In the genomic region with DNA sequence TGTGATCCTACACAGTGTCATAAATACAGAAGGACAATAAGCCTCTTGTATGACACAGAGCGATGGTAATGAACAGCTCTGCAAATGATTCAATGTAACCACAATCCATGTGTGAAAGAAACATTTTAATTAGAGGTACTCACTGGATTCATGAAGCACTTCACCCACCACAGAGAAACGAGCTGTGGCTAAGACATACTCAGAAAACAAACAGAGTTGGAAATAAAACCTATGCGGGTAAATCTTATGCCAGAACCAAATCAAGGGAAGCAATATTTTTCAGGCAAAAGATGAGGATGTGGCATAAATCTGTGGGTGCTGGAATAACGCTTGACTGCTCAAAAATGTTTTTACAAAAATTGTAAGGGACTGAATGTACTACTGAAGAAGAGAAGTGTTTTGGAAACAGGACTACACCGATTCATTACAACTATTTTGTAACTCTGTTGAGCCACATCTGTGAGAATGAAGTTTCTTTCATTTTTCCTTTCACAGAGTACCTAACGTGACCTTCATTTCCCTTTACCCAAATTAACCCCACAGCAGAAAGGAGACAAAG, we compare ENCODE assay signal across 8 cellular contexts.
DNase-seq lines count a peak whose midpoint lies in the region; ATAC-seq and TF ChIP-seq lines count a peak whose summit lies in the region.

No MANE protein-coding gene starts in this region.

- TF ChIP-seq CTCF in GM10266 (IDR thresholded peaks at IDR 0.05; ENCODE audit: control insufficient read depth, insufficient read depth, low read depth, missing control alignments): no peak

- no peak overlapping the region for H3K4me3 ChIP-seq in skin epidermis

- ATAC-seq in GM19463 (IDR thresholded peaks at IDR 0.05; ENCODE audit: unreplicated experiment): peak; percentile 68
- ATAC-seq in HG03469 (IDR thresholded peaks at IDR 0.05; ENCODE audit: unreplicated experiment): peak; percentile 64

- DNase-seq in DMS153 treated with DMSO at 0.1 percent for 48 hours (lab: John Stamatoyannopoulos, UW; ENCODE audit: unreplicated experiment) (peak; percentile 39), astrocyte of the hippocampus (ENCODE audit: low read depth, low spot score) (peak; percentile 84), NCI-H2171 (lab: John Stamatoyannopoulos, UW) (no peak), DMS53 (lab: John Stamatoyannopoulos, UW) (no peak), GM10266 (ENCODE audit: extremely low spot score) (no peak)

- H3K27ac ChIP-seq in skin epidermis: peak overlapping the region in 11 of 21 experiments; percentile 1 to 67 (median 30)

Comparison
In these comparisons a context has a peak if more than half of its experiments do, and no peak if none do; other contexts are left out.
1. DNase-seq: peak in DMS153 treated with DMSO at 0.1 percent for 48 hours (single experiment) and astrocyte of the hippocampus (single experiment); none in NCI-H2171 (single experiment), DMS53 (single experiment) and GM10266 (single experiment).